In the genomic region with DNA sequence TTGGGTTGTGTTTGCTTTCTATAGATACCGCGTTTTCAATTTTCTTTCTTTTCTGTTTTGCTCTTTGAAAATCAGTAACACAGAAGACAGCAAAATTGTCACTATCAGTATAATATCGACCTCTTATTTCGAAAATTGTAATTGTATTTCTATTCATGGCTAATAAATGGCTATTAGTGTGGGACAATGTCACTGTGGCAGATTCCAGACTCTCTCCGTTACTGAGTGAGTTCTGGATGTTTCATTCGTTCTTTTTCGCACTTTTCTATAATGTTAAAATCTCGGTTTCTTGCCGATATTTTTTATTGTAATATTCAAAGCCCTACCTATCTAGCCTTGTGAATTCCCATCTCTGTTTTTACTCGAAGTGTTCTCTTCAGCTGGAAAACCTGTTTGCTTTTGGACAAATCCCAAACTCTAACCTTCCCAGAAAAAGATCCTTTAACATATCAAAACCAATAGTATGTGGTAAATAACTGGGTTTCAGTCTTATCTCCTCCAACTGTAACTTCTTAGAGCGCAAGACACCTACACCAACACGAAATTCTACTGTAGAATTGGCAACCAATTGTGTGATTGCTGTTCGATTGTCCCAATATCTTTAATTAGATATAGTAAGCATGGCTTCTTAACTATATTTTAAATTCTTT, we compare ENCODE assay signal across 8 cellular contexts. TPM values are rescaled to one million over a fixed set of nuclear protein-coding genes. Genes with fewer than 3 reads are reported as not detected.
DNase-seq lines count a peak whose midpoint lies in the region; ATAC-seq, FAIRE-seq and TF ChIP-seq lines count a peak whose summit lies in the region.

No MANE protein-coding gene starts in this region.

- 1% methylated on average over 13 of the region's 13 CpGs for WGBS in A549 (ENCODE audit: missing lambda C conversion rate)

- H3K4me1 ChIP-seq in A549 (peaks cover 24% of the 10 kb centered on the region), RWPE2 (ENCODE audit: insufficient read depth, poor library complexity, severe bottlenecking) (no peaks in the 10 kb centered on the region)

- TF ChIP-seq EP300 in A549 (IDR thresholded peaks at IDR 0.05) = no peak

- TF ChIP-seq POLR2A in A549 (IDR thresholded peaks at IDR 0.05; ENCODE audit: low read length) = no peak

- ATAC-seq in A549 (peak in 1 of 2 experiments; percentile 4; a peak in 3 of 6 replicates), GM18907 (IDR thresholded peaks at IDR 0.05; ENCODE audit: unreplicated experiment) (peak; percentile 3), RWPE2 (ENCODE audit: low read depth) (no peak; the same call in 2 of the 3 replicates), HG03432 (IDR thresholded peaks at IDR 0.05; ENCODE audit: unreplicated experiment) (no peak), GM21717 (IDR thresholded peaks at IDR 0.05; ENCODE audit: unreplicated experiment) (no peak)

- peak overlapping the region; percentile 62 for H3K4me3 ChIP-seq in A549
- peak overlapping the region; percentile 97 for H3K4me3 ChIP-seq in RWPE2 (ENCODE audit: severe bottlenecking)

- peak overlapping the region; percentile 68 for H3K4me2 ChIP-seq in A549

- H3K9me3 ChIP-seq in A549 (no peaks in the 10 kb centered on the region), RWPE2 (ENCODE audit: severe bottlenecking) (no peaks in the 10 kb centered on the region)

- no peak; a peak in 1 of 5 replicates for TF ChIP-seq RAD21 in A549 (conservative IDR thresholded peaks at IDR 0.05 in 1 of 2, IDR thresholded peaks at IDR 0.05 in 1 of 2)

- CTCF ChIA-PET in A549 (lab: Yijun Ruan, JAX) = interaction anchor here (0.6 to 3.1 kb wide), 24 partner anchors 11 to 367 kb away, joined by 3 to 13 read pairs (median 3); no protein-coding TSS in a partner anchor

- H3K27me3 ChIP-seq in RWPE2 (ENCODE audit: insufficient read depth, poor library complexity, severe bottlenecking) = no peaks in the 10 kb centered on the region

- no peak for FAIRE-seq in A549 (lab: Jason Lieb, UNC)

- no peaks in the 10 kb centered on the region for H3K36me3 ChIP-seq in RWPE2 (ENCODE audit: low read depth)

- DNase-seq in A549 (ENCODE audit: low read depth in 1 of 2, low spot score in 1 of 2) = no peak
- no peak for DNase-seq in RWPE2 (ENCODE audit: low spot score)
- DNase-seq in fibroblast of peridontal ligament (ENCODE audit: extremely low read depth) = peak; percentile 26
- peak; percentile 38 for DNase-seq in putamen (ENCODE audit: low spot score)
- no peak for DNase-seq in GM13976 (ENCODE audit: low spot score)

- TF ChIP-seq CTCF in A549 (IDR thresholded peaks at IDR 0.05) (no peak), RWPE2 (IDR thresholded peaks at IDR 0.05; ENCODE audit: poor library complexity, severe bottlenecking) (peak; percentile 69), GM13976 (IDR thresholded peaks at IDR 0.05; ENCODE audit: borderline replicate concordance, control extremely low read depth, extremely low read depth, insufficient read depth, missing control alignments) (no peak)

- in situ Hi-C loops in GM13976 (cut with MboI; ENCODE audit: low sequenced_read_pairs, unreplicated experiment) = no loop called here

- POLR2A ChIA-PET in A549 (lab: Yijun Ruan, JAX) = interaction anchor here (0.7 to 1.3 kb wide), 6 partner anchors 16 to 463 kb away, joined by 3 to 8 read pairs (median 4); no protein-coding TSS in a partner anchor

- H3K27ac ChIP-seq in A549 (peak overlapping the region; percentile 43 to 76), RWPE2 (ENCODE audit: poor library complexity, severe bottlenecking) (peak overlapping the region; percentile 61)

TF ChIP-seq in A549, 52 proteins besides CTCF, POLR2A, EP300 and RAD21:
- peak; percentile 44; the same call in 1 of the 2 replicates for TF ChIP-seq PHF8 (IDR thresholded peaks at IDR 0.05; ENCODE audit: borderline replicate concordance, low read depth)
- TF ChIP-seq, protein P1, sequence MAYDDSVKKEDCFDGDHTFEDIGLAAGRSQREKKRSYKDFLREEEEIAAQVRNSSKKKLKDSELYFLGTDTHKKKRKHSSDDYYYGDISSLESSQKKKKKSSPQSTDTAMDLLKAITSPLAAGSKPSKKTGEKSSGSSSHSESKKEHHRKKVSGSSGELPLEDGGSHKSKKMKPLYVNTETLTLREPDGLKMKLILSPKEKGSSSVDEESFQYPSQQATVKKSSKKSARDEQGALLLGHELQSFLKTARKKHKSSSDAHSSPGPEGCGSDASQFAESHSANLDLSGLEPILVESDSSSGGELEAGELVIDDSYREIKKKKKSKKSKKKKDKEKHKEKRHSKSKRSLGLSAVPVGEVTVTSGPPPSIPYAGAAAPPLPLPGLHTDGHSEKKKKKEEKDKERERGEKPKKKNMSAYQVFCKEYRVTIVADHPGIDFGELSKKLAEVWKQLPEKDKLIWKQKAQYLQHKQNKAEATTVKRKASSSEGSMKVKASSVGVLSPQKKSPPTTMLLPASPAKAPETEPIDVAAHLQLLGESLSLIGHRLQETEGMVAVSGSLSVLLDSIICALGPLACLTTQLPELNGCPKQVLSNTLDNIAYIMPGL (CRISPR knock-in tag; IDR thresholded peaks at IDR 0.05; ENCODE audit: borderline replicate concordance) = peak; percentile 4; the same call in 1 of the 2 replicates
- TF ChIP-seq HOXB13 (CRISPR knock-in tag; IDR thresholded peaks at IDR 0.05; ENCODE audit: low read depth) = no peak

RNA-seq across cellular contexts. Expression of gene MPZL1, which starts 6.0 kb away (rescaled TPM):
- 178 and 204 TPM in 2 replicates for polyA plus RNA-seq in A549 (2011; rRNA removed)
- polyA plus RNA-seq in A549 (2012; cell fraction: cytosol; rRNA removed) = 40.2 and 53.1 TPM in 2 replicates
- 37.9 and 44.6 TPM in 2 replicates for polyA plus RNA-seq in A549 (2012; cell fraction: nucleus; rRNA removed)
- 88.7 to 95.5 TPM (median 92.6 TPM) in 3 replicates for polyA plus RNA-seq in A549 (2017; fragmentation: RNase III; extraction: RNeasy Plus Mini Kit Qiagen cat#74134 plus additional on column Dnase treatment)
- 82.6 and 85.5 TPM in 2 replicates for polyA minus RNA-seq in A549 (2011; rRNA and poly(A)+ RNA removed)

Comparison
In these comparisons a context has a peak if more than half of its experiments do, and no peak if none do; other contexts are left out.
1. DNase-seq: peak in fibroblast of peridontal ligament (single experiment) and putamen (single experiment); none in A549 (0 of 2), RWPE2 (single experiment) and GM13976 (single experiment).